8 cellular contexts compared by ENCODE assay signal in the genomic region with DNA sequence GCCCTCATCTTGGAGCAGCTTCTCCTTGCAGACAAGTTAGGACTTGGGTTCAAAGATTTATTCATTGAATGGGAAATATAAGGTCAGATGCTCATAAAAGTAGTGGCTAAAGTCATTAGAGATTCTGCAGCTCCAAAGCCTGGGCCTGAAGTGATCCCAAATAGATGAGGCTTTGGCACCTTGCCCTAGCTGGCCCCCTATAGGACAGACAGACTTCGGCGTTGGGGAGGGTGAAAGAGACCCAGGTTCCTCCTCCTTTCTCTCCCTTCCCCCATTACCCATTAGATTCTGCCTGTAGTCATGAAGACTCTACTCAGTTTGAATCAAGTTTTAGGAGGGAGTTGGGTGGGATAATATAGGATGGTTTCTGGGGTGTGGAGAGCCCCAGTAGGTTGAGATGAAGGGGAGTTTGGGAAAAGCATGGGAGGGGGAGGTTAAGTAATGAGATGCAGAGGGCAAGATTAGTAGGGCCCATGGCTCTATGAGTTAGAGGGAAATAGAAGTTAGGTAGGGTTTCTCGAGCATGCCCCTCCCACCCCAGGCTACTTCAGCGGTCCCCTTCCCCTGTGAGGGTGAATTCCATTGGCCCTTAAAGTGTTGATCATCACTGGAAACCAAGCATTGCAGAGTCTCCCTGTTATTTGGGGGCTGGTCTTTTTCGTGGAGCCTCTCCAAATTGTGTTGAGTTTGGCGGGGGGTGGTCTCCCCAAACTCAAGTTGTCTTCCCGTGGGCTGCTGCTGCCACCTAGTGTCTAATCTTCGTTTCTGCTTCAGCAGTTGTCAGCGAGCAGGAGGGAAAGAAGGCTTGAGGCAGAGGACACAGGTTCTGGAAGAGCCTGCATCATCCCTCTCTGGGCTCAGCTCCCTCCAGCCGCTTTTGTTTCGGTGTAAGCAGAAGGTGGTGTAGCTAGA. TPM values are rescaled to one million over a fixed set of nuclear protein-coding genes. Genes with fewer than 3 reads are reported as not detected.
DNase-seq lines count a peak whose midpoint lies in the region; ATAC-seq and TF ChIP-seq lines count a peak whose summit lies in the region.

No MANE protein-coding gene starts in this region.

- WGBS in spleen, 5 donors, result 8 to 12% (median 10%) methylated on average over 11 of the region's 11 CpGs

- intact Hi-C loops in spleen (cut with DNase I; ENCODE audit: low total_unique reads), result loop anchor here (2.0 to 10.0 kb wide), 4 partner anchors 111 to 307 kb away; partner anchors contain the start of gene WASF2

- in situ Hi-C loops in SK-MEL-5 (cut with HindIII; ENCODE audit: low pct_unique_long_range_greater_than_20kb, low sequenced_read_pairs), result no loop called here

- H3K27me3 ChIP-seq in spleen (replicated peaks in 1 of 7), result peaks cover 0 to 13% (median 0%) of the 10 kb centered on the region in 7 donors

- H3K4me1 Mint-ChIP-seq in activated naive CD8-positive, alpha-beta T cell (ENCODE audit: low read depth), result peaks cover 30% of the 10 kb centered on the region

- H3K9me3 ChIP-seq in spleen, result no peaks in the 10 kb centered on the region

- H3K27ac ChIP-seq in spleen, result peak overlapping the region in 7 of 8 donors; percentile 29 to 93 (median 49)

- TF ChIP-seq POLR2A in spleen (IDR thresholded peaks at IDR 0.05), result no peak

- peak overlapping the region; percentile 77 for H3K27ac Mint-ChIP-seq in activated naive CD8-positive, alpha-beta T cell

- peak; percentile 72 to 91 (median 86) for TF ChIP-seq CTCF in spleen (IDR thresholded peaks at IDR 0.05 in 8 of 11, conservative IDR thresholded peaks at IDR 0.05 in 3 of 11)

- ATAC-seq in HG03432 (IDR thresholded peaks at IDR 0.05; ENCODE audit: unreplicated experiment), result no peak
- ATAC-seq in HG03095 (IDR thresholded peaks at IDR 0.05; ENCODE audit: unreplicated experiment), result no peak

- no peaks in the 10 kb centered on the region for H3K9me3 Mint-ChIP-seq in activated naive CD8-positive, alpha-beta T cell (ENCODE audit: low read depth)

- no peaks in the 10 kb centered on the region for H3K36me3 Mint-ChIP-seq in activated naive CD8-positive, alpha-beta T cell

- peak; percentile 64 for DNase-seq in DMS79 (lab: John Stamatoyannopoulos, UW)
- DNase-seq in Kasumi-1 (lab: John Stamatoyannopoulos, UW), result peak; percentile 68 to 70
- peak; percentile 67 for DNase-seq in SK-MEL-5 (ENCODE audit: low read depth, low spot score)
- peak; percentile 46 to 55 for DNase-seq in hippocampal formation (lab: John Stamatoyannopoulos, UW)
- DNase-seq in spleen, result no peak

- no peaks in the 10 kb centered on the region for H3K27me3 Mint-ChIP-seq in activated naive CD8-positive, alpha-beta T cell

- H3K4me3 ChIP-seq in spleen, result no peak overlapping the region

- peaks cover 38 to 94% (median 77%) of the 10 kb centered on the region in 6 donors for H3K4me1 ChIP-seq in spleen

- peak overlapping the region; percentile 34 for H3K4me3 Mint-ChIP-seq in activated naive CD8-positive, alpha-beta T cell

- H3K36me3 ChIP-seq in spleen, result peaks cover 0 to 1% (median 0%) of the 10 kb centered on the region in 6 donors

RNA-seq across cellular contexts. Expression of gene AHDC1, which starts 2.1 kb away (rescaled TPM):
- 4.4 TPM in 2 replicates for total RNA-seq in SK-MEL-5 (2014; rRNA removed; shearing (Covaris generic))
- polyA plus RNA-seq in SK-MEL-5 (2015; cell fraction: cytosol; rRNA removed), result 6.9 and 15.0 TPM in 2 replicates
- 5.4 and 7.7 TPM in 2 replicates for polyA plus RNA-seq in SK-MEL-5 (2015; cell fraction: nucleus; rRNA removed)
- total RNA-seq in spleen, result 100 to 1,000 TPM in 1 of 7 donors, 10 to 100 TPM in 6; 35.1 to 104 (median 54.6) TPM
- 10 to 100 TPM in 1 of 3 donors, 1 to 10 TPM in 2; 3.2 to 24.2 (median 4.3) TPM for polyA plus RNA-seq in spleen

RNA-seq across cellular contexts. Expression of gene FGR, which starts 28.9 kb away (rescaled TPM):
- total RNA-seq in SK-MEL-5 (2014; rRNA removed; shearing (Covaris generic)), result not detected in 2 replicates
- polyA plus RNA-seq in SK-MEL-5 (2015; cell fraction: cytosol; rRNA removed), result 0.10 and 0.11 TPM in 2 replicates
- not detected in 2 replicates for polyA plus RNA-seq in SK-MEL-5 (2015; cell fraction: nucleus; rRNA removed)
- 100 to 1,000 TPM in 6 of 7 donors, 10 to 100 TPM in 1; 90.5 to 249 (median 134) TPM for total RNA-seq in spleen
- polyA plus RNA-seq in spleen, result 10 to 100 TPM; 44.7 to 94.2 (median 78.6) TPM

Comparison
In these comparisons a context has a peak if more than half of its experiments do, and no peak if none do; other contexts are left out.
1. RNA of gene FGR, which starts 28.9 kb away (total RNA-seq): 90.5 to 249 TPM in spleen; not detected in SK-MEL-5; every median in the first group is over 10 times any median in the second.